1 cellular context compared by ENCODE assay signal in the genomic region with DNA sequence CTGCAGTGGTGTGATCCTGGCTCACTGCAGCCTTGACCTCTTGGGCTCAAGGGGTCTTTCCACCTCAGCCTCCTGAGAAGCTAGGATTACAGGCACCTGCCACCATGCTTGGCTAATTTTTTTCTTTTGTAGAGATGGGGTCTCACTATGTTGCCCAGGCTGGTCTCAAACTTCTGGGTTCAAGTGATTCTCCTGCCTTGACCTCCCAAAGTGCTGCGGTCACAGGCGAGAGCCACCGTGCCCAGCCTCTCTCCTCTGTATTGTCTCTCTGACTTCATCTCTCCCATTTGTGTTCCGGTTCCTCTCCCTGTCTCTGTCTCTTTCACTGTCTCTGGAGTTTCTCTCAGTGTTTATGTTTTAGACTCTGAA.
TF ChIP-seq lines count a peak whose summit lies in the region.

No MANE protein-coding gene starts in this region.

TF ChIP-seq in HepG2, 621 proteins besides CTCF, POLR2A, EP300 and RAD21:
- TF ChIP-seq ZNF354B (CRISPR knock-in tag; IDR thresholded peaks at IDR 0.05) (no peak), ZNF879 (CRISPR knock-in tag; IDR thresholded peaks at IDR 0.05) (no peak), ZNF121 (CRISPR knock-in tag; IDR thresholded peaks at IDR 0.05) (peak; percentile 93), NAIF1 (CRISPR knock-in tag; IDR thresholded peaks at IDR 0.05; ENCODE audit: borderline replicate concordance) (no peak), ZNF253 (CRISPR knock-in tag; IDR thresholded peaks at IDR 0.05; ENCODE audit: borderline replicate concordance) (no peak), CBX5 (CRISPR knock-in tag; IDR thresholded peaks at IDR 0.05; ENCODE audit: borderline replicate concordance) (no peak), ZNF350 (CRISPR knock-in tag; IDR thresholded peaks at IDR 0.05; ENCODE audit: borderline replicate concordance, low read depth) (no peak), ZNF292 (CRISPR knock-in tag; IDR thresholded peaks at IDR 0.05; ENCODE audit: borderline replicate concordance, low read depth) (0 out of 2 replicates have a peak, but pooled peaks have one; percentile 3), ZNF75D (CRISPR knock-in tag; IDR thresholded peaks at IDR 0.05; ENCODE audit: borderline replicate concordance) (no peak), SPEN (CRISPR knock-in tag; IDR thresholded peaks at IDR 0.05; ENCODE audit: low read depth) (no peak), NFIC (IDR thresholded peaks at IDR 0.05; ENCODE audit: low read length) (no peak), ATF1 (CRISPR knock-in tag; IDR thresholded peaks at IDR 0.05) (no peak), PTBP1 (IDR thresholded peaks at IDR 0.05; ENCODE audit: low read depth, low read length, poor library complexity, severe bottlenecking) (no peak), KAT7 (CRISPR knock-in tag; IDR thresholded peaks at IDR 0.05; ENCODE audit: borderline replicate concordance) (no peak)
- TF ChIP-seq, protein P1, sequence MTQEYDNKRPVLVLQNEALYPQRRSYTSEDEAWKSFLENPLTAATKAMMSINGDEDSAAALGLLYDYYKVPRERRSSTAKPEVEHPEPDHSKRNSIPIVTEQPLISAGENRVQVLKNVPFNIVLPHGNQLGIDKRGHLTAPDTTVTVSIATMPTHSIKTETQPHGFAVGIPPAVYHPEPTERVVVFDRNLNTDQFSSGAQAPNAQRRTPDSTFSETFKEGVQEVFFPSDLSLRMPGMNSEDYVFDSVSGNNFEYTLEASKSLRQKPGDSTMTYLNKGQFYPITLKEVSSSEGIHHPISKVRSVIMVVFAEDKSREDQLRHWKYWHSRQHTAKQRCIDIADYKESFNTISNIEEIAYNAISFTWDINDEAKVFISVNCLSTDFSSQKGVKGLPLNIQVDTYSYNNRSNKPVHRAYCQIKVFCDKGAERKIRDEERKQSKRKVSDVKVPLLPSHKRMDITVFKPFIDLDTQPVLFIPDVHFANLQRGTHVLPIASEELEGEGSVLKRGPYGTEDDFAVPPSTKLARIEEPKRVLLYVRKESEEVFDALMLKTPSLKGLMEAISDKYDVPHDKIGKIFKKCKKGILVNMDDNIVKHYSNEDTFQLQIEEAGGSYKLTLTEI (CRISPR knock-in tag; conservative IDR thresholded peaks at IDR 0.05), result no peak
- TF ChIP-seq, protein P2, sequence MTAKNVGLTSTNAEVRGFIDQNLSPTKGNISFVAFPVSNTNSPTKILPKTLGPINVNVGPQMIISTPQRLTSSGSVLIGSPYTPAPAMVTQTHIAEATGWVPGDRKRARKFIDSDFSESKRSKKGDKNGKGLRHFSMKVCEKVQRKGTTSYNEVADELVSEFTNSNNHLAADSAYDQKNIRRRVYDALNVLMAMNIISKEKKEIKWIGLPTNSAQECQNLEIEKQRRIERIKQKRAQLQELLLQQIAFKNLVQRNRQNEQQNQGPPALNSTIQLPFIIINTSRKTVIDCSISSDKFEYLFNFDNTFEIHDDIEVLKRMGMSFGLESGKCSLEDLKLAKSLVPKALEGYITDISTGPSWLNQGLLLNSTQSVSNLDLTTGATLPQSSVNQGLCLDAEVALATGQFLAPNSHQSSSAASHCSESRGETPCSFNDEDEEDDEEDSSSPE (CRISPR knock-in tag; IDR thresholded peaks at IDR 0.05), result no peak
